Comparison of ENCODE assay signal across 8 cellular contexts in genomic region chr14:49892301-49892635, GRCh38. TPM values are rescaled to one million over a fixed set of nuclear protein-coding genes. Genes with fewer than 3 reads are reported as not detected.
DNase-seq lines count a peak whose midpoint lies in the region; ATAC-seq and TF ChIP-seq lines count a peak whose summit lies in the region.

No MANE protein-coding gene starts in this region.

- peak overlapping the region; percentile 100 for H3K4me3 Mint-ChIP-seq in activated naive CD4-positive, alpha-beta T cell treated with anti-CD3 and anti-CD28 coated beads for 36 hours
- H3K4me3 Mint-ChIP-seq in neural crest cell = peak overlapping the region; percentile 97

- peak overlapping the region; percentile 97 for H3K27ac ChIP-seq in foreskin keratinocyte

- ATAC-seq in GM19395 (IDR thresholded peaks at IDR 0.05; ENCODE audit: unreplicated experiment) (peak; percentile 47), HG03575 (IDR thresholded peaks at IDR 0.05; ENCODE audit: extremely low read depth, insufficient number of reproducible peaks, low FRiP score, unreplicated experiment) (peak; percentile 13), foreskin keratinocyte (peak; percentile 29), HG03469 (IDR thresholded peaks at IDR 0.05; ENCODE audit: unreplicated experiment) (no peak)

- DNase-seq in COLO829 (ENCODE audit: low spot score) = peak; percentile 90
- DNase-seq in NOMO-1 (lab: John Stamatoyannopoulos, UW; ENCODE audit: unreplicated experiment in 2 of 2) = peak; percentile 70 to 87
- peak; percentile 71 for DNase-seq in activated naive CD4-positive, alpha-beta T cell treated with anti-CD3 and anti-CD28 coated beads for 36 hours
- DNase-seq in foreskin keratinocyte = peak in 1 of 2 donors; percentile 68
- DNase-seq in neural crest cell (ENCODE audit: low read depth, low spot score) = no peak

- CTCF ChIA-PET in activated naive CD4-positive, alpha-beta T cell treated with anti-CD3 and anti-CD28 coated beads for 36 hours (lab: Charles Lee) = interaction anchor here (0.5 to 3.2 kb wide), 14 partner anchors 12 to 333 kb away, joined by 3 to 22 read pairs (median 4); no protein-coding TSS in a partner anchor

- no peaks in the 10 kb centered on the region for H3K27me3 ChIP-seq in foreskin keratinocyte

- no peaks in the 10 kb centered on the region for H3K9me3 Mint-ChIP-seq in activated naive CD4-positive, alpha-beta T cell treated with anti-CD3 and anti-CD28 coated beads for 36 hours
- H3K9me3 Mint-ChIP-seq in neural crest cell = no peaks in the 10 kb centered on the region

- peaks cover 15% of the 10 kb centered on the region for H3K4me1 ChIP-seq in foreskin keratinocyte

- intact Hi-C loops in activated naive CD4-positive, alpha-beta T cell treated with anti-CD3 and anti-CD28 coated beads for 36 hours (cut with micrococcal nuclease) = loop anchor here (1.0 to 10.0 kb wide), 7 partner anchors 13 to 933 kb away; no protein-coding TSS in a partner anchor

- peaks cover 39% of the 10 kb centered on the region for H3K36me3 Mint-ChIP-seq in activated naive CD4-positive, alpha-beta T cell treated with anti-CD3 and anti-CD28 coated beads for 36 hours (ENCODE audit: low read depth)
- peaks cover 15% of the 10 kb centered on the region for H3K36me3 Mint-ChIP-seq in neural crest cell (ENCODE audit: low read depth)

- no peak for TF ChIP-seq CTCF in foreskin keratinocyte (conservative IDR thresholded peaks at IDR 0.05)
- no peak for TF ChIP-seq CTCF in neural crest cell (conservative IDR thresholded peaks at IDR 0.05)

- H3K27ac Mint-ChIP-seq in activated naive CD4-positive, alpha-beta T cell treated with anti-CD3 and anti-CD28 coated beads for 36 hours = peak overlapping the region; percentile 100
- peak overlapping the region; percentile 99 for H3K27ac Mint-ChIP-seq in neural crest cell (ENCODE audit: unreplicated experiment)

- H3K4me1 Mint-ChIP-seq in activated naive CD4-positive, alpha-beta T cell treated with anti-CD3 and anti-CD28 coated beads for 36 hours (ENCODE audit: low read depth) = peaks cover 18% of the 10 kb centered on the region
- peaks cover 44% of the 10 kb centered on the region for H3K4me1 Mint-ChIP-seq in neural crest cell

- H3K27me3 Mint-ChIP-seq in activated naive CD4-positive, alpha-beta T cell treated with anti-CD3 and anti-CD28 coated beads for 36 hours (ENCODE audit: low read depth) = no peaks in the 10 kb centered on the region
- H3K27me3 Mint-ChIP-seq in neural crest cell (ENCODE audit: low read depth) = no peaks in the 10 kb centered on the region

RNA-seq across cellular contexts. Expression of gene ARF6, which starts 0.6 kb away (rescaled TPM):
- 100 to 1,000 TPM; 128 to 129 TPM for total RNA-seq in activated naive CD4-positive, alpha-beta T cell treated with anti-CD3 and anti-CD28 coated beads for 36 hours
- total RNA-seq in foreskin keratinocyte (103 and 110 TPM in 2 replicates), neural crest cell (55.8 and 58.0 TPM in 2 replicates)
- polyA plus RNA-seq in foreskin keratinocyte = 60.3 and 66.0 TPM in 2 replicates

RNA-seq across cellular contexts. Expression of gene NEMF, which starts 39.7 kb away (rescaled TPM):
- 10 to 100 TPM; 45.5 to 47.0 TPM for total RNA-seq in activated naive CD4-positive, alpha-beta T cell treated with anti-CD3 and anti-CD28 coated beads for 36 hours
- total RNA-seq in foreskin keratinocyte = 38.3 and 46.7 TPM in 2 replicates
- polyA plus RNA-seq in foreskin keratinocyte = 14.1 and 16.8 TPM in 2 replicates
- 68.9 and 71.0 TPM in 2 replicates for total RNA-seq in neural crest cell
